ENCODE assay signal across 20 cellular contexts in the genomic region with DNA sequence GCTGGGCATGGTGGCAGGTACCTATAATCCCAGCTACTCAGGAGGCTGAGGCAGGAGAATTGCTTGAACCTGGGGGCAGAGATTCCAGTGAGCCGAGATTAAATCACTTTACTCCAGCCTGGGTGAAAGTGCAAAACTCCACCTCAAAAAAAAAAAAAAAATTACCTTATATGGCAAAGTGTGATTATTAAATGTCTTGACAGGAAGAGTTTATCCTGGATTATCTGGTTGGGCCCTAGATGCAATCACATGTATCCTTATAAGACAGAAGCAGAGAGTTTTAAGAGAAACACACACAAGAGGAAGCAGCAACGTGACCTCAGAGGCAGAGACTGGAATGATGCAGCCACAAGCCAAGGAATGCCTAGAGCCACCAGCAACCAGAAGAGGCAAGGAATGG. TPM values are rescaled to one million over a fixed set of nuclear protein-coding genes. Genes with fewer than 3 reads are reported as not detected.
DNase-seq lines count a peak whose midpoint lies in the region; ATAC-seq and TF ChIP-seq lines count a peak whose summit lies in the region.
"Had no signal": no experiment of that assay in that cellular context is flagged by ENCODE, and none has a peak within 500 bp of the region (broad histone marks: within the 10 kb centered on the region; RNA-seq: fewer than 3 reads in every experiment).

No MANE protein-coding gene starts in this region.

- no peaks in the 10 kb centered on the region for H3K9me3 Mint-ChIP-seq in activated CD8-positive, alpha-beta T cell treated with anti-CD3 and anti-CD28 coated beads for 36 hours
- H3K9me3 Mint-ChIP-seq: stimulated activated naive CD8-positive, alpha-beta T cell treated with anti-CD3 and anti-CD28 coated beads, Interleukin-15, Interleukin-2, amounts not matched to agents 100 ng/mL and 50 ng/mL, for 24 hours had no signal

- H3K27ac ChIP-seq in BLaER1 treated with 17β-estradiol and CSF1 and Interleukin-3, amounts not matched to agents 10 nM and 100 nM, result peak overlapping the region in 9 of 11 experiments; percentile 90 to 98 (median 95); a peak in 18 of 22 replicates
- H3K27ac ChIP-seq in DND-41 (ENCODE audit: low read length) (peak overlapping the region; percentile 65), mesenchymal stem cell (ENCODE audit: low read length, poor library complexity, severe bottlenecking) (no peak overlapping the region)
- H3K27ac ChIP-seq: coronary artery, neural progenitor cell, tibial artery had no signal

- no peak overlapping the region for H2AK5ac ChIP-seq in mesenchymal stem cell (ENCODE audit: low read length, severe bottlenecking)

- no peak overlapping the region for H3K14ac ChIP-seq in mesenchymal stem cell (ENCODE audit: low read length in 2 of 2)

- in situ Hi-C loops in G401 (cut with HindIII; ENCODE audit: low sequenced_read_pairs), result no loop called here

- peaks cover 0 to 9% (median 4%) of the 10 kb centered on the region in 11 experiments; a peak in 8 of 22 replicates for H3K9me3 ChIP-seq in BLaER1 treated with 17β-estradiol and CSF1 and Interleukin-3, amounts not matched to agents 10 nM and 100 nM (replicated peaks in 1 of 11)
- no peaks in the 10 kb centered on the region for H3K9me3 ChIP-seq in DND-41 (ENCODE audit: insufficient read depth, low read length, severe bottlenecking)
- H3K9me3 ChIP-seq in mesenchymal stem cell (ENCODE audit: control insufficient read depth, low read length), result peaks cover 4% of the 10 kb centered on the region
- H3K9me3 ChIP-seq: tibial artery had no signal

- H2BK120ac ChIP-seq in mesenchymal stem cell (ENCODE audit: low read depth, low read length), result no peak overlapping the region

- intact Hi-C loops in activated CD8-positive, alpha-beta T cell treated with anti-CD3 and anti-CD28 coated beads for 36 hours (cut with micrococcal nuclease), result no loop called here

- H3K27me3 ChIP-seq in BLaER1 treated with 17β-estradiol and CSF1 and Interleukin-3, amounts not matched to agents 10 nM and 100 nM, result no peaks in the 10 kb centered on the region
- no peaks in the 10 kb centered on the region for H3K27me3 ChIP-seq in DND-41 (ENCODE audit: insufficient read depth, low read length, poor library complexity)
- no peaks in the 10 kb centered on the region for H3K27me3 ChIP-seq in mesenchymal stem cell (ENCODE audit: control insufficient read depth in 1 of 2, insufficient read depth in 1 of 2, low read length in 2 of 2)
- H3K27me3 ChIP-seq: neural progenitor cell, tibial artery had no signal

- peaks cover 48 to 71% (median 57%) of the 10 kb centered on the region in 10 experiments for H3K4me1 ChIP-seq in BLaER1 treated with 17β-estradiol and CSF1 and Interleukin-3, amounts not matched to agents 10 nM and 100 nM
- peaks cover 58% of the 10 kb centered on the region for H3K4me1 ChIP-seq in DND-41 (ENCODE audit: insufficient read depth, low read length)
- H3K4me1 ChIP-seq in mesenchymal stem cell (ENCODE audit: control insufficient read depth, insufficient read depth, low read depth, low read length), result peaks cover 37% of the 10 kb centered on the region

- H3K27ac Mint-ChIP-seq in activated CD8-positive, alpha-beta T cell treated with anti-CD3 and anti-CD28 coated beads for 36 hours, result peak overlapping the region; percentile 2

- H4K20me1 ChIP-seq in BLaER1 treated with 17β-estradiol and CSF1 and Interleukin-3, amounts not matched to agents 10 nM and 100 nM, result peaks cover 0 to 34% (median 0%) of the 10 kb centered on the region in 11 experiments; a peak in 6 of 22 replicates
- peaks cover 85% of the 10 kb centered on the region for H4K20me1 ChIP-seq in DND-41 (ENCODE audit: insufficient read depth, low read length)

- no peak overlapping the region for H4K91ac ChIP-seq in mesenchymal stem cell (ENCODE audit: low read length)

- H2AFZ ChIP-seq in DND-41 (ENCODE audit: low read depth, low read length) (no peak overlapping the region), mesenchymal stem cell (ENCODE audit: low read depth, low read length) (no peak overlapping the region)
- H2AFZ ChIP-seq: neural progenitor cell had no signal

- CTCF ChIA-PET in activated CD8-positive, alpha-beta T cell treated with anti-CD3 and anti-CD28 coated beads for 36 hours (lab: Charles Lee), result no interaction called here

- H4K8ac ChIP-seq in mesenchymal stem cell (ENCODE audit: low read length), result no peak overlapping the region

- peaks cover 35% of the 10 kb centered on the region for H3K79me1 ChIP-seq in mesenchymal stem cell (replicated peaks; ENCODE audit: low read length, poor library complexity, severe bottlenecking)

- H3K18ac ChIP-seq in mesenchymal stem cell (ENCODE audit: low read depth in 1 of 2, low read length in 2 of 2), result peak overlapping the region in 1 of 2 experiments; percentile 4

- no peak overlapping the region for H3K4me3 ChIP-seq in BLaER1 treated with 17β-estradiol and CSF1 and Interleukin-3, amounts not matched to agents 10 nM and 100 nM
- H3K4me3 ChIP-seq in DND-41 (ENCODE audit: low read depth in 1 of 2, low read length in 2 of 2) (no peak overlapping the region), mesenchymal stem cell (ENCODE audit: insufficient read depth in 1 of 2, low read depth in 1 of 2, low read length in 2 of 2) (peak overlapping the region in 1 of 2 experiments; percentile 24)
- H3K4me3 ChIP-seq: coronary artery, neural progenitor cell, smooth muscle cell, tibial artery had no signal

- H3K36me3 ChIP-seq in BLaER1 treated with 17β-estradiol and CSF1 and Interleukin-3, amounts not matched to agents 10 nM and 100 nM, result peaks cover 25 to 61% (median 55%) of the 10 kb centered on the region in 11 experiments
- H3K36me3 ChIP-seq in DND-41 (ENCODE audit: insufficient read depth, low read length) (peaks cover 100% of the 10 kb centered on the region), mesenchymal stem cell (ENCODE audit: control insufficient read depth in 1 of 2, insufficient read depth in 2 of 2, low read depth in 1 of 2, low read length in 2 of 2) (peaks cover 18 to 27% of the 10 kb centered on the region in 2 experiments)
- H3K36me3 ChIP-seq: neural progenitor cell, tibial artery had no signal

- no peaks in the 10 kb centered on the region for H3K27me3 Mint-ChIP-seq in activated CD8-positive, alpha-beta T cell treated with anti-CD3 and anti-CD28 coated beads for 36 hours
- H3K27me3 Mint-ChIP-seq: stimulated activated naive CD8-positive, alpha-beta T cell treated with anti-CD3 and anti-CD28 coated beads, Interleukin-15, Interleukin-2, amounts not matched to agents 100 ng/mL and 50 ng/mL, for 24 hours had no signal

- H3K9ac ChIP-seq in BLaER1 treated with 17β-estradiol and CSF1 and Interleukin-3, amounts not matched to agents 10 nM and 100 nM, result peak overlapping the region in 6 of 11 experiments; percentile 49 to 95 (median 93); a peak in 6 of 22 replicates
- H3K9ac ChIP-seq in DND-41 (ENCODE audit: low read depth, low read length) (no peak overlapping the region), mesenchymal stem cell (ENCODE audit: low read length) (no peak overlapping the region)
- H3K9ac ChIP-seq: neural progenitor cell had no signal

- ATAC-seq in DND-41 (ENCODE audit: insufficient read depth, low read depth) (no peak), GM21367 (IDR thresholded peaks at IDR 0.05; ENCODE audit: unreplicated experiment) (no peak)
- no peak for ATAC-seq in activated CD8-positive, alpha-beta T cell treated with anti-CD3 and anti-CD28 coated beads for 36 hours
- ATAC-seq: WTC11 had no signal

- peak overlapping the region; percentile 92 to 100 (median 98); a peak in 19 of 22 replicates for H3K4me2 ChIP-seq in BLaER1 treated with 17β-estradiol and CSF1 and Interleukin-3, amounts not matched to agents 10 nM and 100 nM
- peak overlapping the region; percentile 24; the same call in 1 of the 2 replicates for H3K4me2 ChIP-seq in DND-41 (ENCODE audit: insufficient read depth, low read length)
- H3K4me2 ChIP-seq in mesenchymal stem cell (ENCODE audit: low read length, poor library complexity, severe bottlenecking), result no peak overlapping the region
- H3K4me2 ChIP-seq: neural progenitor cell, smooth muscle cell had no signal

- DNase-seq in DND-41, result no peak
- no peak for DNase-seq in activated CD8-positive, alpha-beta T cell treated with anti-CD3 and anti-CD28 coated beads for 36 hours
- no peak for DNase-seq in mesenchymal stem cell
- DNase-seq in G401 (ENCODE audit: low spot score), result no peak
- DNase-seq in NCI-H524 (lab: John Stamatoyannopoulos, UW), result no peak
- no peak for DNase-seq in SKM-1 (lab: John Stamatoyannopoulos, UW; ENCODE audit: unreplicated experiment)
- DNase-seq: activated T-cell treated with anti-CD3 and anti-CD28 coated beads, Interleukin-2, amount 50 U/mL, for 48 hours; midbrain; NCI-H1417; NCI-H510A treated with DMSO at 0.1 percent for 48 hours; SHP77 treated with DMSO at 0.1 percent for 48 hours; stimulated activated CD4-positive, alpha-beta T cell treated with anti-CD3 and anti-CD28 coated beads, Interleukin-2, amount 100 ng/mL, for 48 hours; tibial artery had no signal

- peak overlapping the region in 1 of 2 experiments; percentile 71 for H2BK12ac ChIP-seq in mesenchymal stem cell (ENCODE audit: low read length in 2 of 2)

- H2BK5ac ChIP-seq in mesenchymal stem cell (ENCODE audit: low read depth, low read length, poor library complexity, severe bottlenecking), result no peak overlapping the region

- H3K4me3 Mint-ChIP-seq in activated CD8-positive, alpha-beta T cell treated with anti-CD3 and anti-CD28 coated beads for 36 hours, result no peak overlapping the region
- H3K4me3 Mint-ChIP-seq: neural progenitor cell; stimulated activated naive CD8-positive, alpha-beta T cell treated with anti-CD3 and anti-CD28 coated beads, Interleukin-15, Interleukin-2, amounts not matched to agents 100 ng/mL and 50 ng/mL, for 24 hours; WTC11 had no signal

- H3K4me1 Mint-ChIP-seq in activated CD8-positive, alpha-beta T cell treated with anti-CD3 and anti-CD28 coated beads for 36 hours (ENCODE audit: low read depth), result peaks cover 45% of the 10 kb centered on the region

- H3K79me2 ChIP-seq in DND-41 (ENCODE audit: insufficient read depth, low read length), result peaks cover 100% of the 10 kb centered on the region

- POLR2A ChIA-PET in activated CD8-positive, alpha-beta T cell treated with anti-CD3 and anti-CD28 coated beads for 36 hours (lab: Charles Lee), result no interaction called here

- no peak overlapping the region for H3K4ac ChIP-seq in mesenchymal stem cell (ENCODE audit: low read depth in 1 of 2, low read length in 2 of 2)

- 95% methylated on average over 2 of the region's 2 CpGs for WGBS in mesenchymal stem cell

- no peak overlapping the region for H3K23ac ChIP-seq in mesenchymal stem cell (ENCODE audit: low read length in 2 of 2)

- H2BK15ac ChIP-seq in mesenchymal stem cell (ENCODE audit: low read depth, poor library complexity, severe bottlenecking), result peak overlapping the region; percentile 80

- H3K36me3 Mint-ChIP-seq in activated CD8-positive, alpha-beta T cell treated with anti-CD3 and anti-CD28 coated beads for 36 hours (ENCODE audit: low read depth), result peaks cover 21% of the 10 kb centered on the region

- no peak for TF ChIP-seq CTCF in DND-41 (IDR thresholded peaks at IDR 0.05; ENCODE audit: borderline replicate concordance, extremely low read depth, low read length, poor library complexity, severe bottlenecking)
- no peak for TF ChIP-seq CTCF in activated CD8-positive, alpha-beta T cell treated with anti-CD3 and anti-CD28 coated beads for 36 hours (IDR thresholded peaks at IDR 0.05)

RNA-seq across cellular contexts. Expression of gene ADA, which starts 11.0 kb away (rescaled TPM):
- 10 to 100 TPM; 32.8 to 36.7 TPM for total RNA-seq in activated CD8-positive, alpha-beta T cell treated with anti-CD3 and anti-CD28 coated beads for 36 hours
- polyA plus RNA-seq in mesenchymal stem cell (2013, experiment 1 of 2), result 13.9 TPM
- 14.1 TPM for polyA plus RNA-seq in mesenchymal stem cell (2013, experiment 2 of 2)
- 30.6 and 47.6 TPM in 2 replicates for total RNA-seq in G401 (2014; rRNA removed; shearing (Covaris generic))

RNA-seq across cellular contexts. Expression of gene PKIG, which starts 58.1 kb away (rescaled TPM):
- total RNA-seq in activated CD8-positive, alpha-beta T cell treated with anti-CD3 and anti-CD28 coated beads for 36 hours, result 1 to 10 TPM; 4.8 TPM
- 95.4 TPM for polyA plus RNA-seq in mesenchymal stem cell (2013, experiment 1 of 2)
- polyA plus RNA-seq in mesenchymal stem cell (2013, experiment 2 of 2), result 96.7 TPM
- total RNA-seq in G401 (2014; rRNA removed; shearing (Covaris generic)), result 37.1 and 69.0 TPM in 2 replicates

Comparison
In these comparisons a context has a peak if more than half of its experiments do, and no peak if none do; other contexts are left out.
1. H3K9ac ChIP-seq: peak in BLaER1 treated with 17β-estradiol and CSF1 and Interleukin-3, amounts not matched to agents 10 nM and 100 nM (6 of 11); none in DND-41 (single experiment) and mesenchymal stem cell (single experiment).